In genomic region chr4:81870275-81870674, GRCh38 we compare ENCODE assay signal across 25 cellular contexts.
"Had no signal": no experiment of that assay in that cellular context is flagged by ENCODE, and none has a peak within 500 bp of the region (broad histone marks: within the 10 kb centered on the region; RNA-seq: fewer than 3 reads in every experiment).

No MANE protein-coding gene starts in this region.

- H3K36me3 ChIP-seq: colonic mucosa, gastrocnemius medialis, lower lobe of right lung, prostate gland, right atrium auricular region, stomach, tibial artery, upper lobe of left lung, uterus had no signal

- H3K4me1 ChIP-seq: colonic mucosa, gastrocnemius medialis, lower lobe of right lung, prostate gland, right atrium auricular region, stomach, testis, tibial artery, upper lobe of left lung, uterus had no signal

- H3K27ac ChIP-seq: colonic mucosa, epithelial cell of prostate, gastrocnemius medialis, lower lobe of right lung, prostate gland, right atrium auricular region, stomach, testis, tibial artery, upper lobe of left lung, uterus had no signal

- ATAC-seq: gastrocnemius medialis; left ventricle myocardium superior; lower lobe of right lung; naive thymus-derived CD8-positive, alpha-beta T cell; sciatic nerve had no signal

- H3K27me3 ChIP-seq: colonic mucosa, gastrocnemius medialis, right atrium auricular region, stomach, testis, tibial artery, upper lobe of left lung, uterus had no signal

- H3K9me3 ChIP-seq: colonic mucosa, gastrocnemius medialis, lower lobe of right lung, prostate gland, right atrium auricular region, testis, uterus had no signal

- DNase-seq: colonic mucosa; effector CD8-positive, alpha-beta T cell; endodermal cell; foreskin fibroblast; gastrocnemius medialis; head of caudate nucleus; left ventricle myocardium superior; lower lobe of right lung; naive thymus-derived CD8-positive, alpha-beta T cell; stimulated activated CD4-positive, alpha-beta T cell treated with anti-CD3 and anti-CD28 coated beads, Interleukin-12 subunit alpha, Interleukin-12 subunit beta, amount 100 ng/mL, for 4 hours; stimulated activated CD4-positive, alpha-beta T cell treated with anti-CD3 and anti-CD28 coated beads, Interleukin-1b, Interleukin-23, amount 100 ng/mL, for 48 hours; stimulated activated CD4-positive, alpha-beta T cell treated with anti-CD3 and anti-CD28 coated beads, Interleukin-4, amount 100 ng/mL, for 1 hour; stimulated activated CD8-positive, alpha-beta memory T cell treated with anti-CD3 and anti-CD28 coated beads, Interleukin-4, amount 100 ng/mL, for 48 hours; stimulated activated naive CD4-positive, alpha-beta T cell treated with Interleukin-2 at 50 U/mL for 16 hours; stomach; testis; tibial artery; uterus had no signal

- H3K4me2 ChIP-seq: smooth muscle cell had no signal

- FAIRE-seq: keratinocyte had no signal

- H3K4me3 ChIP-seq: colonic mucosa, gastrocnemius medialis, lower lobe of right lung, prostate gland, right atrium auricular region, smooth muscle cell, stomach, testis, tibial artery, upper lobe of left lung, uterus had no signal
